Comparison of ENCODE assay signal across 9 cellular contexts in the genomic region with DNA sequence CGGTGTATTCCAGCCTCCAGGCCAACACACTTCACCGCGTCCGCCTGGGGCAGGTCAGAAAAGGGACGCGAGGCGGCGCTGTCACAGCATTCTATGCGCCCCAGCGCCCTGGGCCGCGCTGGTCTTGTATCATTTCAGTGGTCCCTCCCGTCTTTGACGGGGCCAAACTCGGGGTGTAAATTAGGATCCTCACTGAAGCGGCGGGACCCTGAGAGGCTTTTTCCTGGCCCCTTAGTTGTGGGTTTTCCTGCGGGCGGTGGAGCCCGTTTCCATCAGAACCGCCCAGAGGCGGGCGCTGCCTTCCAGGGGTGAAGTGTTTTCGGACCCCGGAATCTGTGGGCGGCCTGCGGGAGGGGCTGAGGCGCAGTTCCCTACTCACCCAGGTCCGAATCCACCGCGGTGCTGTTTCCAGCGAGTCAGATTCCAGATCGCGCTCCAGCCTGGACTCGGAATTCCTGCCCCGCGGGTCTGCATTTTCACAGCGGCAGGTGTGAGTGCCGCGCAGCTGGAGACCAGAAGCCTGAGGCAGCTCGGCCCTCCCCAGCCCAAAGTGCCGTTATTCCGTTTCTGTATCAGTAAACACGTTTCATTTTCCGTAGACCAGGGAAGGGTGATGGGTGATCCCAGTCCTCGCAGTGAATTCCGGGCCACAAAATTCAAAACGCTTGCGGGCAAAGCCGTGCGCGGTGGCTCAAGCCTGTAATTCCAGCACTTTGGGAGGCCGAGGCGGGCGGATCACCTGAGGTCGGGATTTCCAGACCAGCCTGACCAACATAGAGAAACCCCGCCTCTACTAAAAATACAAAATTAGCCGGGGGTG. TPM values are rescaled to one million over a fixed set of nuclear protein-coding genes. Genes with fewer than 3 reads are reported as not detected.
DNase-seq lines count a peak whose midpoint lies in the region; FAIRE-seq and TF ChIP-seq lines count a peak whose summit lies in the region.
"Had no signal": no experiment of that assay in that cellular context is flagged by ENCODE, and none has a peak within 500 bp of the region (broad histone marks: within the 10 kb centered on the region; RNA-seq: fewer than 3 reads in every experiment).

No MANE protein-coding gene starts in this region.

- no CpG with 5 or more reads among the region's 58 CpGs for WGBS in trophoblast cell (ENCODE audit: extremely low coverage, insufficient coverage, insufficient read length)
- WGBS in tibial nerve, 2 donors, result 1 to 2% methylated on average over 42 to 56 of the region's 58 CpGs

- peaks cover 10% of the 10 kb centered on the region for H3K36me3 Mint-ChIP-seq in activated naive CD8-positive, alpha-beta T cell treated with anti-CD3 and anti-CD28 coated beads for 36 hours

- DNase-seq in GM19239 (ENCODE audit: insufficient read length, low spot score) (peak; percentile 38), cardiac muscle cell (ENCODE audit: low read depth in 1 of 2, low spot score in 1 of 2) (peak; percentile 78 to 90), trophoblast cell (peak; percentile 97 to 99), tibial nerve (ENCODE audit: low spot score in 2 of 2) (peak; percentile 70 to 85)
- peak; percentile 79 for DNase-seq in activated naive CD8-positive, alpha-beta T cell treated with anti-CD3 and anti-CD28 coated beads for 36 hours

- H4K12ac ChIP-seq in trophoblast cell (ENCODE audit: low read depth, low read length), result no peak overlapping the region

- no peak overlapping the region for H3K14ac ChIP-seq in trophoblast cell (ENCODE audit: low read length)

- TF ChIP-seq EP300 in tibial nerve (IDR thresholded peaks at IDR 0.05), result peak in 1 of 2 donors; percentile 40

- peaks cover 2% of the 10 kb centered on the region for H3K9me3 Mint-ChIP-seq in activated naive CD8-positive, alpha-beta T cell treated with anti-CD3 and anti-CD28 coated beads for 36 hours

- H3K23ac ChIP-seq in trophoblast cell (ENCODE audit: low read length), result no peak overlapping the region

- H3K4me3 Mint-ChIP-seq in activated naive CD8-positive, alpha-beta T cell treated with anti-CD3 and anti-CD28 coated beads for 36 hours, result peak overlapping the region; percentile 79

- no peak overlapping the region for H3K4ac ChIP-seq in trophoblast cell (ENCODE audit: low read depth, low read length)

- peak; percentile 93 for TF ChIP-seq CTCF in C4-2B (conservative IDR thresholded peaks at IDR 0.05)
- TF ChIP-seq CTCF in LNCAP (IDR thresholded peaks at IDR 0.05), result peak; percentile 79
- peak; percentile 98 for TF ChIP-seq CTCF in SU-DHL-6 (IDR thresholded peaks at IDR 0.05; ENCODE audit: insufficient read depth, low read length, poor library complexity, severe bottlenecking)
- peak; percentile 84 for TF ChIP-seq CTCF in cardiac muscle cell (IDR thresholded peaks at IDR 0.05; ENCODE audit: low read depth, low read length)
- peak; percentile 60 to 77 (median 69) for TF ChIP-seq CTCF in tibial nerve (IDR thresholded peaks at IDR 0.05)

- H3K27me3 ChIP-seq in SU-DHL-6 (ENCODE audit: low read length) (no peaks in the 10 kb centered on the region), cardiac muscle cell (peaks cover 38% of the 10 kb centered on the region), trophoblast cell (ENCODE audit: insufficient read depth, low read length) (peaks cover 17% of the 10 kb centered on the region), tibial nerve (peaks cover 0 to 59% of the 10 kb centered on the region in 2 donors)

- peaks cover 3% of the 10 kb centered on the region; the same call in 1 of the 2 replicates for H4K20me1 ChIP-seq in SU-DHL-6 (ENCODE audit: low read depth, low read length)

- H2AFZ ChIP-seq in SU-DHL-6 (ENCODE audit: low read depth, low read length, severe bottlenecking) (peak overlapping the region; percentile 54), trophoblast cell (ENCODE audit: insufficient read depth, low read length, poor library complexity) (no peak overlapping the region)

- H3K4me1 Mint-ChIP-seq in activated naive CD8-positive, alpha-beta T cell treated with anti-CD3 and anti-CD28 coated beads for 36 hours, result peaks cover 33% of the 10 kb centered on the region

- no peaks in the 10 kb centered on the region for H3K4me1 ChIP-seq in cardiac muscle cell (ENCODE audit: low read depth)
- H3K4me1 ChIP-seq in trophoblast cell (ENCODE audit: control insufficient read depth in 1 of 2, insufficient read depth in 2 of 2, low read length in 2 of 2), result peaks cover 3 to 7% of the 10 kb centered on the region in 2 experiments
- H3K4me1 ChIP-seq in tibial nerve, result peaks cover 0 to 35% (median 2%) of the 10 kb centered on the region in 4 donors

- H3K79me2 ChIP-seq in SU-DHL-6 (ENCODE audit: insufficient read depth, low read length), result peaks cover 70% of the 10 kb centered on the region
- H3K79me2 ChIP-seq in trophoblast cell (ENCODE audit: control insufficient read depth, insufficient read depth, low read length, poor library complexity), result no peaks in the 10 kb centered on the region

- no peaks in the 10 kb centered on the region for H3K9me2 ChIP-seq in SU-DHL-6 (replicated peaks; ENCODE audit: insufficient read depth, low read length)

- H2AK5ac ChIP-seq in trophoblast cell (ENCODE audit: low read length), result no peak overlapping the region

- H3K4me2 ChIP-seq in SU-DHL-6 (ENCODE audit: low read depth, low read length, poor library complexity, severe bottlenecking), result peak overlapping the region; percentile 94
- peak overlapping the region; percentile 90 for H3K4me2 ChIP-seq in trophoblast cell (ENCODE audit: low read length)

- no peaks in the 10 kb centered on the region for H3K9me3 ChIP-seq in SU-DHL-6 (ENCODE audit: insufficient read depth, low read length)
- H3K9me3 ChIP-seq in cardiac muscle cell (ENCODE audit: low read depth), result no peaks in the 10 kb centered on the region
- no peaks in the 10 kb centered on the region for H3K9me3 ChIP-seq in trophoblast cell (ENCODE audit: insufficient read depth, low read depth, low read length)
- no peaks in the 10 kb centered on the region for H3K9me3 ChIP-seq in tibial nerve

- H2BK5ac ChIP-seq in trophoblast cell (ENCODE audit: low read depth, low read length, poor library complexity), result no peak overlapping the region

- peak overlapping the region; percentile 95 for H3K4me3 ChIP-seq in SU-DHL-6 (ENCODE audit: insufficient read depth, low read length, poor library complexity, severe bottlenecking)
- peak overlapping the region; percentile 34 for H3K4me3 ChIP-seq in cardiac muscle cell
- H3K4me3 ChIP-seq in trophoblast cell (ENCODE audit: low read depth, low read length), result peak overlapping the region; percentile 31
- peak overlapping the region; percentile 31 to 58 (median 55) for H3K4me3 ChIP-seq in tibial nerve

- H3K27ac ChIP-seq in C4-2B (no peak overlapping the region), SU-DHL-6 (ENCODE audit: low read depth, low read length) (peak overlapping the region; percentile 93), cardiac muscle cell (no peak overlapping the region), trophoblast cell (ENCODE audit: low read depth, low read length) (no peak overlapping the region), tibial nerve (peak overlapping the region in 3 of 4 donors; percentile 46 to 84 (median 84))

- no peak overlapping the region for H2BK12ac ChIP-seq in trophoblast cell (ENCODE audit: low read length)

- H3K9ac ChIP-seq in SU-DHL-6 (ENCODE audit: low read length), result peak overlapping the region; percentile 72
- peak overlapping the region; percentile 63 for H3K9ac ChIP-seq in trophoblast cell (ENCODE audit: low read length)

- peak overlapping the region; percentile 92 for H3K27ac Mint-ChIP-seq in activated naive CD8-positive, alpha-beta T cell treated with anti-CD3 and anti-CD28 coated beads for 36 hours

- no peaks in the 10 kb centered on the region for H3K36me3 ChIP-seq in SU-DHL-6 (ENCODE audit: low read length)
- no peaks in the 10 kb centered on the region for H3K36me3 ChIP-seq in cardiac muscle cell
- no peaks in the 10 kb centered on the region for H3K36me3 ChIP-seq in trophoblast cell (ENCODE audit: control insufficient read depth in 1 of 2, insufficient read depth in 2 of 2, low read length in 2 of 2)
- H3K36me3 ChIP-seq in tibial nerve, result no peaks in the 10 kb centered on the region

- peaks cover 28% of the 10 kb centered on the region for H3F3A ChIP-seq in SU-DHL-6 (ENCODE audit: insufficient read depth)

- peak; percentile 87 for FAIRE-seq in GM19239 (lab: Jason Lieb, UNC)
- FAIRE-seq: colon had no signal

- TF ChIP-seq POLR2A in tibial nerve (IDR thresholded peaks at IDR 0.05), result no peak

- no peak overlapping the region for H4K91ac ChIP-seq in trophoblast cell (ENCODE audit: low read depth, low read length)

- no peak overlapping the region for H4K8ac ChIP-seq in trophoblast cell (ENCODE audit: low read depth, low read length)

- no peaks in the 10 kb centered on the region for H3K79me1 ChIP-seq in trophoblast cell (ENCODE audit: low read length)

- no peaks in the 10 kb centered on the region for H3K27me3 Mint-ChIP-seq in activated naive CD8-positive, alpha-beta T cell treated with anti-CD3 and anti-CD28 coated beads for 36 hours

- H3K18ac ChIP-seq in trophoblast cell (ENCODE audit: low read length), result no peak overlapping the region

- no peak overlapping the region for H2BK120ac ChIP-seq in trophoblast cell (ENCODE audit: insufficient read depth, low read length, poor library complexity)

RNA-seq across cellular contexts. Expression of gene MICB, which starts 3.9 kb away (rescaled TPM):
- 10 to 100 TPM; 17.7 to 18.5 TPM for total RNA-seq in activated naive CD8-positive, alpha-beta T cell treated with anti-CD3 and anti-CD28 coated beads for 36 hours
- total RNA-seq in cardiac muscle cell (2.2 and 3.6 TPM in 2 replicates), tibial nerve (1 to 10 TPM; 1.0 to 8.0 (median 4.1) TPM)
- 0.64 and 0.99 TPM in 2 replicates for polyA plus RNA-seq in cardiac muscle cell
- polyA plus RNA-seq in trophoblast cell (2013), result 1.3 and 1.6 TPM in 2 replicates

RNA-seq across cellular contexts. Expression of gene MCCD1, which starts 34.7 kb away (rescaled TPM):
- not detected for total RNA-seq in activated naive CD8-positive, alpha-beta T cell treated with anti-CD3 and anti-CD28 coated beads for 36 hours
- total RNA-seq in cardiac muscle cell (not detected in 2 replicates), tibial nerve (not detected)
- polyA plus RNA-seq in cardiac muscle cell, result not detected in 2 replicates
- polyA plus RNA-seq in trophoblast cell (2013), result not detected in 2 replicates

RNA-seq across cellular contexts. Expression of gene DDX39B, which starts 47.7 kb away (rescaled TPM):
- total RNA-seq in activated naive CD8-positive, alpha-beta T cell treated with anti-CD3 and anti-CD28 coated beads for 36 hours, result 100 to 1,000 TPM; 570 to 580 TPM
- 371 and 455 TPM in 2 replicates for total RNA-seq in cardiac muscle cell
- 321 and 373 TPM in 2 replicates for polyA plus RNA-seq in cardiac muscle cell
- polyA plus RNA-seq in trophoblast cell (2013), result 203 and 220 TPM in 2 replicates
- 100 to 1,000 TPM; 306 to 436 (median 358) TPM for total RNA-seq in tibial nerve

RNA-seq across cellular contexts. Expression of gene ATP6V1G2, which starts 52.3 kb away (rescaled TPM):
- 1 to 10 TPM; 1.0 to 1.5 TPM for total RNA-seq in activated naive CD8-positive, alpha-beta T cell treated with anti-CD3 and anti-CD28 coated beads for 36 hours
- total RNA-seq in cardiac muscle cell (21.2 and 28.8 TPM in 2 replicates), tibial nerve (1 to 10 TPM in 3 of 4 donors, under 1 TPM in 1; 0.60 to 3.8 (median 2.2) TPM)
- polyA plus RNA-seq in cardiac muscle cell, result 32.7 and 40.2 TPM in 2 replicates
- polyA plus RNA-seq in trophoblast cell (2013), result 0.50 and 0.60 TPM in 2 replicates

RNA-seq across cellular contexts. Expression of gene NFKBIL1, which starts 53.3 kb away (rescaled TPM):
- 10 to 100 TPM; 10.6 TPM for total RNA-seq in activated naive CD8-positive, alpha-beta T cell treated with anti-CD3 and anti-CD28 coated beads for 36 hours
- total RNA-seq in cardiac muscle cell (43.6 and 51.2 TPM in 2 replicates), tibial nerve (10 to 100 TPM; 26.2 to 30.2 (median 27.7) TPM)
- polyA plus RNA-seq in cardiac muscle cell, result 38.4 and 47.1 TPM in 2 replicates
- 14.9 and 15.8 TPM in 2 replicates for polyA plus RNA-seq in trophoblast cell (2013)

Comparison
In these comparisons a context has a peak if more than half of its experiments do, and no peak if none do; other contexts are left out.
1. H3K27ac ChIP-seq: peak in SU-DHL-6 (single experiment) and tibial nerve (3 of 4); none in C4-2B (single experiment), cardiac muscle cell (single experiment) and trophoblast cell (single experiment).
2. DNase-seq: peak in every context shown above with its lines; median percentile 98 in trophoblast cell; 84 in cardiac muscle cell; 79 in activated naive CD8-positive, alpha-beta T cell treated with anti-CD3 and anti-CD28 coated beads for 36 hours; 78 in tibial nerve; 38 in GM19239.
3. H3K4me3 ChIP-seq: peak in every context shown above with its lines; median percentile 95 in SU-DHL-6; 55 in tibial nerve; 34 in cardiac muscle cell; 31 in trophoblast cell.
4. Peak in every context shown above with its lines, with median percentiles within 50 percentile points of each other: CTCF ChIP-seq.